In the genomic region with DNA sequence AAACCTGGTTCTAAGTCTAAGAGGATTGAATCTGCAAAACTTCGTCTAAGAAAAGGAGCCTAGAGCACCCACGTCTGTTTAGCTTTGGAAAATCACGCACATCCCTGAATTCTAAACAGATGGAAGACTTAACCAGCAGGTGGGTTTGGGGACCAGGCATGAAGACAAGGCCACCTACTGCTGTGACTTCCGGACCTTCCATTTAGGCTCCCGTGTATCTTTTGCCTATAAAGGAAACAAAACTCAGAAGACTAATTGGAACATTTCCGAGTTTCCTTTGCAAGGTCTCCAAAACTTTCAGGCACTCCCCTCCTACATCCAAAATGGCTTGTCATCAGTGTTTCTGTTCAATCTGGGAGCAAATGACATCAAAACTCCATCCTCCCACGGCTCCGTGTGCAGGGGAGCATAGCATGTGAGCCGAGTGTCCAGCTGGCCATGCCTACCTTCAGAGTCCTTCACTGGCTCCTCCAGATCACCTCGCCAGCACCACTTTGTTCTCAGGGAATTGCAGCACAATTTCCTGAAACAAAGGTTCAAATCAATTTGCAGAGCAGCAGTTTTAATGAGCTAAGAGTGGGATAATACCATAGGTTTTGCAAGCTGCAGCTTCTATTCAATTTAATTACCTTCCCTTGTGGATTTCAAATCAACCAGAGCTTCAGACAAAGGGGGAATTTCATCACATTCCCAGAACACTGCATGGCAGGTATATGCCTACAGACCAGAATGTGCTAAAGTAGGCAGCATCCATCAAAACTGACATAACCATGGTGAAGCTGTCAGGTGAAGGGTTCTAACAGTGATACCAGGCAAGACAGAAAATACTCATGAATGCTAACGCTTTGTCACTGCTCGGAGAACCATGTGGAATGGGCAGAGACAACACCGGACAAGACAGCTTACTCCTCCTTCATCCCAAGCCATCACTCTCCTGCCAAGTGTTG, we compare ENCODE assay signal across 20 cellular contexts. TPM values are rescaled to one million over a fixed set of nuclear protein-coding genes. Genes with fewer than 3 reads are reported as not detected.
DNase-seq lines count a peak whose midpoint lies in the region; FAIRE-seq lines count a peak whose summit lies in the region.
"Had no signal": no experiment of that assay in that cellular context is flagged by ENCODE, and none has a peak within 500 bp of the region (broad histone marks: within the 10 kb centered on the region; RNA-seq: fewer than 3 reads in every experiment).

No MANE protein-coding gene starts in this region.

- peak; percentile 55 for FAIRE-seq in HTR-8/SVneo (lab: Jason Lieb, UNC)
- FAIRE-seq: A549, D721Med had no signal

- no peaks in the 10 kb centered on the region for H3K4me1 Mint-ChIP-seq in activated CD4-positive, alpha-beta memory T cell treated with anti-CD3 and anti-CD28 coated beads, Interleukin-2, amount 10 ng/mL, durations not matched to agents 7 days and 5 days
- no peaks in the 10 kb centered on the region for H3K4me1 Mint-ChIP-seq in activated CD4-positive, alpha-beta memory T cell treated with anti-CD3 and anti-CD28 coated beads for 36 hours (ENCODE audit: low read depth)

- CTCF ChIA-PET in activated CD4-positive, alpha-beta memory T cell treated with anti-CD3 and anti-CD28 coated beads, Interleukin-2, amount 10 ng/mL, durations not matched to agents 7 days and 5 days (lab: Charles Lee), result no interaction called here
- CTCF ChIA-PET in activated CD4-positive, alpha-beta memory T cell treated with anti-CD3 and anti-CD28 coated beads for 36 hours (lab: Charles Lee), result no interaction called here

- POLR2A ChIA-PET in activated CD4-positive, alpha-beta memory T cell treated with anti-CD3 and anti-CD28 coated beads, Interleukin-2, amount 10 ng/mL, durations not matched to agents 7 days and 5 days (lab: Charles Lee), result interaction anchor here (1.0 to 2.1 kb wide), 4 partner anchors 10 to 292 kb away, joined by 3 to 4 read pairs (median 3); no protein-coding TSS in a partner anchor
- POLR2A ChIA-PET in activated CD4-positive, alpha-beta memory T cell treated with anti-CD3 and anti-CD28 coated beads for 36 hours (lab: Charles Lee), result interaction anchor here (1.2 kb wide), 1 partner anchor 14 kb away, joined by 4 read pairs; no protein-coding TSS in a partner anchor

- peaks cover 8% of the 10 kb centered on the region for H3K36me3 Mint-ChIP-seq in activated CD4-positive, alpha-beta memory T cell treated with anti-CD3 and anti-CD28 coated beads, Interleukin-2, amount 10 ng/mL, durations not matched to agents 7 days and 5 days (ENCODE audit: low read depth)
- H3K36me3 Mint-ChIP-seq in activated CD4-positive, alpha-beta memory T cell treated with anti-CD3 and anti-CD28 coated beads for 36 hours, result no peaks in the 10 kb centered on the region

- H3K27me3 Mint-ChIP-seq in activated CD4-positive, alpha-beta memory T cell treated with anti-CD3 and anti-CD28 coated beads, Interleukin-2, amount 10 ng/mL, durations not matched to agents 7 days and 5 days, result no peaks in the 10 kb centered on the region
- H3K27me3 Mint-ChIP-seq in activated CD4-positive, alpha-beta memory T cell treated with anti-CD3 and anti-CD28 coated beads for 36 hours, result no peaks in the 10 kb centered on the region
- H3K27me3 Mint-ChIP-seq: CD8-positive, alpha-beta memory T cell had no signal

- H3K9me3 Mint-ChIP-seq in activated CD4-positive, alpha-beta memory T cell treated with anti-CD3 and anti-CD28 coated beads, Interleukin-2, amount 10 ng/mL, durations not matched to agents 7 days and 5 days, result no peaks in the 10 kb centered on the region
- H3K9me3 Mint-ChIP-seq in activated CD4-positive, alpha-beta memory T cell treated with anti-CD3 and anti-CD28 coated beads for 36 hours, result no peaks in the 10 kb centered on the region

- intact Hi-C loops in activated CD4-positive, alpha-beta memory T cell treated with anti-CD3 and anti-CD28 coated beads for 36 hours (cut with micrococcal nuclease), result no loop called here

- no peak overlapping the region for H3K4me3 Mint-ChIP-seq in activated CD4-positive, alpha-beta memory T cell treated with anti-CD3 and anti-CD28 coated beads, Interleukin-2, amount 10 ng/mL, durations not matched to agents 7 days and 5 days
- H3K4me3 Mint-ChIP-seq in activated CD4-positive, alpha-beta memory T cell treated with anti-CD3 and anti-CD28 coated beads for 36 hours, result no peak overlapping the region
- H3K4me3 Mint-ChIP-seq: CD8-positive, alpha-beta memory T cell had no signal

- H3K27ac ChIP-seq in caudate nucleus (ENCODE audit: low read depth, low read length), result peak overlapping the region; percentile 82
- H3K27ac ChIP-seq: A549; BLaER1 treated with 17β-estradiol and CSF1 and Interleukin-3, amounts not matched to agents 10 nM and 100 nM; KMS-11 had no signal

- DNase-seq in activated CD4-positive, alpha-beta memory T cell treated with anti-CD3 and anti-CD28 coated beads, Interleukin-2, amount 10 ng/mL, durations not matched to agents 7 days and 5 days, result no peak
- no peak for DNase-seq in activated CD4-positive, alpha-beta memory T cell treated with anti-CD3 and anti-CD28 coated beads for 36 hours
- no peak for DNase-seq in HTR-8/SVneo (ENCODE audit: insufficient read length, low spot score)
- DNase-seq in caudate nucleus (lab: John Stamatoyannopoulos, UW), result peak in 30 of 61 donors; percentile 18 to 87 (median 50)
- peak; percentile 84 for DNase-seq in putamen (ENCODE audit: low spot score)
- no peak for DNase-seq in AG08396 (ENCODE audit: low spot score)
- no peak for DNase-seq in NCI-H510A treated with DMSO at 0.1 percent for 48 hours (lab: John Stamatoyannopoulos, UW)
- DNase-seq: CD8-positive, alpha-beta memory T cell; DMS79; NCI-H1930; NCI-H2171; RPMI8226; SHP77 treated with DMSO at 0.1 percent for 48 hours; SK-N-SH had no signal

- H3K27ac Mint-ChIP-seq in activated CD4-positive, alpha-beta memory T cell treated with anti-CD3 and anti-CD28 coated beads, Interleukin-2, amount 10 ng/mL, durations not matched to agents 7 days and 5 days, result peak overlapping the region; percentile 12
- H3K27ac Mint-ChIP-seq in activated CD4-positive, alpha-beta memory T cell treated with anti-CD3 and anti-CD28 coated beads for 36 hours, result no peak overlapping the region

RNA-seq across cellular contexts. Expression of gene CACNG1, which starts 23.5 kb away (rescaled TPM):
- total RNA-seq in activated CD4-positive, alpha-beta memory T cell treated with anti-CD3 and anti-CD28 coated beads, Interleukin-2, amount 10 ng/mL, durations not matched to agents 7 days and 5 days, result not detected
- total RNA-seq in activated CD4-positive, alpha-beta memory T cell treated with anti-CD3 and anti-CD28 coated beads for 36 hours, result not detected
- total RNA-seq: CD8-positive, alpha-beta memory T cell; H4; OCI-LY7 had no signal
